ENCODE assay signal across 19 cellular contexts in the genomic region with DNA sequence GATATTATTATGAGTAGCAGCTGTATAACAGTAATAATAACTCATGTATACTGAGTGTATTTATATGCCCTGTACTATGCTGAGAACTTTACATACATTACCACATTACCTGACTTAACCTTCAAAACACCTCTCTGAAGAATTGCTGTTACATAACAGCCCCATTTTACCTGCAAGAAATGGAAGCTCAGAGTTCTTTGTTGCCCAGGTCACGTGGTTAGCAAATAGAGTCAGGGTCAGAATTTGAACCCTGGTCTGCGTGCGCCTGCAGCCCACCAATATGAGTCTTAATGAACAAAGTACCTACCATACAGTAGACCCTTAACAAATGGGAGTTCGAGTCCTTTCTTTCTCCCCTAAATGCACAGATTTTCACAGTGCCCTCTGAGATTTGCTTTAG.
DNase-seq lines count a peak whose midpoint lies in the region; ATAC-seq, FAIRE-seq and TF ChIP-seq lines count a peak whose summit lies in the region.
"Had no signal": no experiment of that assay in that cellular context is flagged by ENCODE, and none has a peak within 500 bp of the region (broad histone marks: within the 10 kb centered on the region; RNA-seq: fewer than 3 reads in every experiment).

No MANE protein-coding gene starts in this region.

- POLR2A ChIA-PET in endothelial cell of umbilical vein (lab: Charles Lee): no interaction called here

- FAIRE-seq in endothelial cell of umbilical vein (lab: Jason Lieb, UNC) (no peak), GM12891 (lab: Jason Lieb, UNC) (no peak)

- CTCF ChIA-PET in endothelial cell of umbilical vein (lab: Charles Lee): interaction anchor here (1.0 to 4.0 kb wide), 11 partner anchors 10 to 73 kb away, joined by 4 to 21 read pairs (median 7); no protein-coding TSS in a partner anchor

- no peak overlapping the region for H3K4me2 ChIP-seq in endothelial cell of umbilical vein (ENCODE audit: insufficient read depth, low read length)

- WGBS in adipose tissue, 3 donors: 86 to 89% (median 87%) methylated on average over 4 of the region's 4 CpGs

- H4K20me1 ChIP-seq in endothelial cell of umbilical vein (replicated peaks; ENCODE audit: control insufficient read depth, extremely low read depth, insufficient read depth, low read length): no peaks in the 10 kb centered on the region

- intact Hi-C loops in endothelial cell of umbilical vein (cut with micrococcal nuclease): loop anchor here (2.0 to 5.0 kb wide), 3 partner anchors 34 to 74 kb away; no protein-coding TSS in a partner anchor

- peaks cover 17% of the 10 kb centered on the region for H3K4me1 ChIP-seq in endothelial cell of umbilical vein (ENCODE audit: control insufficient read depth, extremely low read depth, insufficient read depth, low read length)
- H3K4me1 ChIP-seq in muscle layer of colon (ENCODE audit: insufficient read depth, low read length): peaks cover 60% of the 10 kb centered on the region
- peaks cover 41 to 74% of the 10 kb centered on the region in 2 donors for H3K4me1 ChIP-seq in thoracic aorta (ENCODE audit: control insufficient read depth in 1 of 2, low read depth in 2 of 2)

- no peaks in the 10 kb centered on the region for H3K27me3 ChIP-seq in endothelial cell of umbilical vein (ENCODE audit: control insufficient read depth in 2 of 2, insufficient read depth in 2 of 2, low read length in 2 of 2)
- no peaks in the 10 kb centered on the region for H3K27me3 ChIP-seq in muscle layer of colon (ENCODE audit: control insufficient read depth in 1 of 2, insufficient read depth in 2 of 2, low read length in 2 of 2)
- no peaks in the 10 kb centered on the region for H3K27me3 ChIP-seq in thoracic aorta (replicated peaks; ENCODE audit: insufficient read depth)

- ATAC-seq in thoracic aorta (ENCODE audit: insufficient number of reproducible peaks, low FRiP score, low read depth) (no peak), esophagus mucosa (no peak), HG03469 (IDR thresholded peaks at IDR 0.05; ENCODE audit: unreplicated experiment) (no peak)
- ATAC-seq: natural killer cell treated with Interleukin-12 subunit alpha and Interleukin-12 subunit beta and Interleukin-15 and Interleukin-18, amount 100 ng/mL, for 72 hours; WTC11 had no signal

- H3K4me3 ChIP-seq in endothelial cell of umbilical vein (replicated peaks in 1 of 3; ENCODE audit: insufficient read depth in 1 of 3, low read depth in 1 of 3, low read length in 3 of 3) (no peak overlapping the region), muscle layer of colon (ENCODE audit: low read depth in 1 of 2, low read length in 2 of 2) (no peak overlapping the region), thoracic aorta (no peak overlapping the region)

- TF ChIP-seq POLR2A in endothelial cell of umbilical vein (IDR thresholded peaks at IDR 0.05; ENCODE audit: low read depth, low read length) (no peak), GM12891 (IDR thresholded peaks at IDR 0.05; ENCODE audit: low read depth, low read length) (no peak)

- H3K9me3 ChIP-seq in endothelial cell of umbilical vein (replicated peaks; ENCODE audit: control insufficient read depth, insufficient read depth, low read length): no peaks in the 10 kb centered on the region
- H3K9me3 ChIP-seq in muscle layer of colon (ENCODE audit: low read length): no peaks in the 10 kb centered on the region
- no peaks in the 10 kb centered on the region for H3K9me3 ChIP-seq in thoracic aorta

- H2AFZ ChIP-seq in endothelial cell of umbilical vein (ENCODE audit: low read depth, low read length): peak overlapping the region; percentile 75

- TF ChIP-seq CTCF in endothelial cell of umbilical vein (IDR thresholded peaks at IDR 0.05; ENCODE audit: extremely low read depth in 1 of 2, insufficient read depth in 1 of 2, low read depth in 1 of 2, low read length in 2 of 2) (no peak), thoracic aorta (IDR thresholded peaks at IDR 0.05) (no peak)

- no peaks in the 10 kb centered on the region for H3K79me2 ChIP-seq in endothelial cell of umbilical vein (ENCODE audit: control insufficient read depth, insufficient read depth, low read length)

- no peaks in the 10 kb centered on the region for H3K9me1 ChIP-seq in endothelial cell of umbilical vein (replicated peaks; ENCODE audit: control insufficient read depth, extremely low read depth, insufficient read depth, low read length)

- H3K9ac ChIP-seq in endothelial cell of umbilical vein (replicated peaks; ENCODE audit: extremely low read depth, insufficient read depth, low read length): no peak overlapping the region
- H3K9ac ChIP-seq in muscle layer of colon (ENCODE audit: low read length): no peak overlapping the region

- H3K27ac ChIP-seq in adipose tissue (ENCODE audit: low read depth, low read length): peak overlapping the region; percentile 33
- H3K27ac ChIP-seq in endothelial cell of umbilical vein (ENCODE audit: insufficient read depth, low read depth, low read length): peak overlapping the region; percentile 46
- H3K27ac ChIP-seq in muscle layer of colon (ENCODE audit: low read depth, low read length): peak overlapping the region; percentile 85
- peak overlapping the region; percentile 78 to 82 for H3K27ac ChIP-seq in thoracic aorta
- H3K27ac ChIP-seq: C4-2B had no signal

- no TSS peak for BruUV-seq in endothelial cell of umbilical vein (replicated peaks; lab: Mats Ljungman, UMichigan)

- DNase-seq in endothelial cell of umbilical vein (ENCODE audit: low read depth, low spot score) (no peak), thoracic aorta (ENCODE audit: low spot score) (no peak), GM12891 (ENCODE audit: insufficient read length, low spot score) (no peak), NCI-H2196 (lab: John Stamatoyannopoulos, UW; ENCODE audit: unreplicated experiment) (no peak)
- DNase-seq: central memory CD4-positive, alpha-beta T cell; DMS53; GOT3; NCI-H2081 treated with DMSO at 0.1 percent for 48 hours; NCI-H748 treated with DMSO at 0.1 percent for 48 hours; retina; stimulated activated CD4-positive, alpha-beta T cell treated with anti-CD3 and anti-CD28 coated beads, Interleukin-4, amount 100 ng/mL, for 1 hour; T-helper 1 cell had no signal

- H3K36me3 ChIP-seq in endothelial cell of umbilical vein (ENCODE audit: control insufficient read depth in 2 of 2, extremely low read depth in 1 of 2, insufficient read depth in 2 of 2, low read length in 2 of 2) (no peaks in the 10 kb centered on the region), muscle layer of colon (ENCODE audit: insufficient read depth, low read length) (no peaks in the 10 kb centered on the region), thoracic aorta (no peaks in the 10 kb centered on the region)

- dilution Hi-C loops in endothelial cell of umbilical vein (cut with MboI; ENCODE audit: extremely low pct_ligation_motif_present, low sequenced_read_pairs): no loop called here

TF ChIP-seq in endothelial cell of umbilical vein, 7 proteins besides CTCF, POLR2A, EP300 and RAD21:
- TF ChIP-seq POLR2AphosphoS5 (IDR thresholded peaks at IDR 0.05; ENCODE audit: insufficient read depth, low read depth, low read length) (no peak), JUN (IDR thresholded peaks at IDR 0.05; ENCODE audit: borderline replicate concordance, insufficient read depth, insufficient read length, low read depth) (no peak)

TF ChIP-seq in GM12891, 5 proteins besides CTCF, POLR2A, EP300 and RAD21:
- TF ChIP-seq TAF1 (IDR thresholded peaks at IDR 0.05; ENCODE audit: low read depth, low read length): no peak

Comparison
In these comparisons a context has a peak if more than half of its experiments do, and no peak if none do; other contexts are left out.
1. H3K27ac ChIP-seq: peak in every context shown above with its lines; median percentile 85 in muscle layer of colon; 80 in thoracic aorta; 46 in endothelial cell of umbilical vein; 33 in adipose tissue.